8 cellular contexts compared by ENCODE assay signal in genomic region chr20:41047279-41047974, GRCh38. TPM values are rescaled to one million over a fixed set of nuclear protein-coding genes. Genes with fewer than 3 reads are reported as not detected.
DNase-seq lines count a peak whose midpoint lies in the region; ATAC-seq and TF ChIP-seq lines count a peak whose summit lies in the region.

No MANE protein-coding gene starts in this region.

- DNase-seq in progenitor cell of endocrine pancreas (ENCODE audit: low spot score, unreplicated experiment) (no peak), NCI-H524 treated with DMSO at 0.1 percent for 48 hours (lab: John Stamatoyannopoulos, UW) (no peak), SW480 (ENCODE audit: low spot score) (no peak)

- intact Hi-C loops in dendritic cell treated with granulocyte-macrophage colony-stimulating factor and Interleukin-4, amounts not matched to agents 40 ng/mL and 50 ng/mL, for 4 days (cut with micrococcal nuclease), result loop anchor here (5.0 kb wide), 1 partner anchor 55 kb away; no protein-coding TSS in a partner anchor

- H3K9me3 Mint-ChIP-seq in IgD-negative memory B cell (no peaks in the 10 kb centered on the region), progenitor cell of endocrine pancreas (ENCODE audit: low read depth) (no peaks in the 10 kb centered on the region)
- H3K9me3 Mint-ChIP-seq in dendritic cell treated with granulocyte-macrophage colony-stimulating factor and Interleukin-4, amounts not matched to agents 40 ng/mL and 50 ng/mL, for 4 days, result no peaks in the 10 kb centered on the region

- ATAC-seq in GM18511 (IDR thresholded peaks at IDR 0.05; ENCODE audit: unreplicated experiment), result peak; percentile 33
- no peak for ATAC-seq in HG02759 (IDR thresholded peaks at IDR 0.05; ENCODE audit: unreplicated experiment)
- ATAC-seq in GM21737 (IDR thresholded peaks at IDR 0.05; ENCODE audit: unreplicated experiment), result no peak

- H3K27ac Mint-ChIP-seq in IgD-negative memory B cell, result peak overlapping the region; percentile 6 to 92 (median 89)
- peak overlapping the region; percentile 66 for H3K27ac Mint-ChIP-seq in dendritic cell treated with granulocyte-macrophage colony-stimulating factor and Interleukin-4, amounts not matched to agents 40 ng/mL and 50 ng/mL, for 4 days
- H3K27ac Mint-ChIP-seq in progenitor cell of endocrine pancreas, result peak overlapping the region; percentile 90

- H3K27me3 Mint-ChIP-seq in IgD-negative memory B cell, result no peaks in the 10 kb centered on the region
- H3K27me3 Mint-ChIP-seq in dendritic cell treated with granulocyte-macrophage colony-stimulating factor and Interleukin-4, amounts not matched to agents 40 ng/mL and 50 ng/mL, for 4 days, result no peaks in the 10 kb centered on the region
- H3K27me3 Mint-ChIP-seq in progenitor cell of endocrine pancreas, result no peaks in the 10 kb centered on the region

- peak overlapping the region; percentile 31 to 85 (median 83) for H3K4me3 Mint-ChIP-seq in IgD-negative memory B cell
- H3K4me3 Mint-ChIP-seq in dendritic cell treated with granulocyte-macrophage colony-stimulating factor and Interleukin-4, amounts not matched to agents 40 ng/mL and 50 ng/mL, for 4 days, result no peak overlapping the region
- H3K4me3 Mint-ChIP-seq in progenitor cell of endocrine pancreas (ENCODE audit: low read depth), result no peak overlapping the region

- TF ChIP-seq CTCF in progenitor cell of endocrine pancreas (IDR thresholded peaks at IDR 0.05; ENCODE audit: unreplicated experiment), result no peak

- H3K4me1 Mint-ChIP-seq in IgD-negative memory B cell (peaks cover 69 to 75% (median 72%) of the 10 kb centered on the region in 3 donors), progenitor cell of endocrine pancreas (ENCODE audit: low read depth) (peaks cover 46% of the 10 kb centered on the region)
- peaks cover 82% of the 10 kb centered on the region for H3K4me1 Mint-ChIP-seq in dendritic cell treated with granulocyte-macrophage colony-stimulating factor and Interleukin-4, amounts not matched to agents 40 ng/mL and 50 ng/mL, for 4 days (ENCODE audit: low read depth)

- H3K36me3 Mint-ChIP-seq in IgD-negative memory B cell (peaks cover 2% of the 10 kb centered on the region), progenitor cell of endocrine pancreas (ENCODE audit: insufficient read depth) (peaks cover 4% of the 10 kb centered on the region)
- H3K36me3 Mint-ChIP-seq in dendritic cell treated with granulocyte-macrophage colony-stimulating factor and Interleukin-4, amounts not matched to agents 40 ng/mL and 50 ng/mL, for 4 days (ENCODE audit: low read depth), result peaks cover 9% of the 10 kb centered on the region

RNA-seq across cellular contexts. Expression of gene TOP1, which starts 18.8 kb away (rescaled TPM):
- polyA plus RNA-seq in IgD-negative memory B cell, result 17.0 TPM
- total RNA-seq in progenitor cell of endocrine pancreas, result 86.7 and 90.8 TPM in 2 replicates

Comparison
In these comparisons a context has a peak if more than half of its experiments do, and no peak if none do; other contexts are left out.
1. H3K4me3 Mint-ChIP-seq: peak in IgD-negative memory B cell (4 of 4); none in dendritic cell treated with granulocyte-macrophage colony-stimulating factor and Interleukin-4, amounts not matched to agents 40 ng/mL and 50 ng/mL, for 4 days (single experiment) and progenitor cell of endocrine pancreas (single experiment).
2. Peak in every context shown above with its lines, with median percentiles within 50 percentile points of each other: H3K27ac Mint-ChIP-seq.